Comparison of ENCODE assay signal across 8 cellular contexts in the genomic region with DNA sequence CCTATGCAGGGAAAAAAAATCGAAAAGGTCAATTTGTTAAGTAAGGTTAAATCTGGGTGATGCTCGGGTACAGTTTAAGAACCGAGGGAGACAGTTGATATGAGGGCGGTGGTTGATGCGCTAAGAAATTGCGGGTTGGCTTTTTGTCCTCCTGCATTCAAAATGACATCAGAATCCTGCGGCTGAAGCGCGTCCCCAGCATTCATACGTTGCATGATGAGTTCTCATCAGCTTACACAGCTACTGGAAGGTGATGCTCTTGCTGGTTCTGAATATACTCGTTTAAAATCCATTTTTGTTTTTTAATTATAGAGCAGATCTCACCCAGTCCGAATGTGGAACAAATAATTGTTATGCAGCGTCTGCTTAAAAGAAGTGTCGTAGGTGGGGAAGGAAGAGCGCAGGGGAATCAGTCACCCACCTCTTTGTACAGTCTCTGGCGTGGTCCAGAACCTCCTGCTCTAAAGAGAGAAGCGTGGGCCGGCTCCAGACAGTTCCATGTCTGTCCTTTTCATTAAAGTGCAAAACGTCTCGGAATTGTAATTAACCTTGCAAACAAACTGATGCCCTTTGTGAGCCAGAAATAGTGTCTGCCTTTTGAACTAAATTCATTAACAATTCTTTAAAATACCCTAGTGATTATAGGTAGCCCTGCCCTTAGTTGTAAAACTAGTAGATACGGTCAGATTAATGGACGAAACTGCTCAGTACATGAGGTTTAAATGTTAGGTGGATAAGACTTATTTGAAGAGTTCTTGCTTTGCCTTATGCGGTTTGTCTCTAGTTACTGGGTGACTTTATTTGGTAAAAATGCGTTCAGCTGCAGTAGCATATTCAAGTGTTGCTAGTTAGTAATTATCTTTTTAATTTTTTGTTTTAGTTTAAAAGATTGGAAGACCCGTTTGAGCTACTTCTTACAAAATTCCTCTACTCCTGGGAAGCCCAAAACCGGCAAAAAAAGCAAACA. TPM values are rescaled to one million over a fixed set of nuclear protein-coding genes. Genes with fewer than 3 reads are reported as not detected.
DNase-seq lines count a peak whose midpoint lies in the region; ATAC-seq, FAIRE-seq and TF ChIP-seq lines count a peak whose summit lies in the region.

No MANE protein-coding gene starts in this region.

- peak overlapping the region; percentile 33; the same call in 1 of the 2 replicates for H3K27ac ChIP-seq in DND-41 (ENCODE audit: low read length)
- H3K27ac ChIP-seq in SK-N-MC, result no peak overlapping the region
- H3K27ac ChIP-seq in astrocyte (ENCODE audit: low read depth, low read length), result peak overlapping the region; percentile 70
- peak overlapping the region; percentile 73 to 88 (median 82) for H3K27ac ChIP-seq in gastrocnemius medialis

- H3K27me3 ChIP-seq in DND-41 (ENCODE audit: insufficient read depth, low read length, poor library complexity) (peaks cover 7% of the 10 kb centered on the region), astrocyte (ENCODE audit: insufficient read depth, low read length) (no peaks in the 10 kb centered on the region), gastrocnemius medialis (no peaks in the 10 kb centered on the region)

- H3K36me3 Mint-ChIP-seq in IgD-negative memory B cell (peaks cover 4% of the 10 kb centered on the region), astrocyte (ENCODE audit: low read depth, unreplicated experiment) (peaks cover 3% of the 10 kb centered on the region)

- in situ Hi-C loops in gastrocnemius medialis (cut with MboI; ENCODE audit: low sequenced_read_pairs in 4 of 4), result loop anchor here in 3 of 4 donors (10.0 to 25.0 kb wide), 3 partner anchors 203 to 303 kb away; partner anchors contain the start of genes CDC73 (in 2 of the 3) and GLRX2 (in 2 of the 3)

- H3K4me3 Mint-ChIP-seq in IgD-negative memory B cell (peak overlapping the region; percentile 95 to 99 (median 96)), astrocyte (ENCODE audit: unreplicated experiment) (peak overlapping the region; percentile 96)

- H3K4me1 Mint-ChIP-seq in IgD-negative memory B cell, result peaks cover 30 to 32% (median 32%) of the 10 kb centered on the region in 3 donors
- H3K4me1 Mint-ChIP-seq in astrocyte (ENCODE audit: low read depth, unreplicated experiment), result peaks cover 17% of the 10 kb centered on the region

- no peak for FAIRE-seq in astrocyte (lab: Jason Lieb, UNC)

- H2AFZ ChIP-seq in DND-41 (ENCODE audit: low read depth, low read length), result peak overlapping the region; percentile 89
- peak overlapping the region; percentile 80 for H2AFZ ChIP-seq in astrocyte (ENCODE audit: low read depth, low read length)

- H4K20me1 ChIP-seq in DND-41 (ENCODE audit: insufficient read depth, low read length) (no peaks in the 10 kb centered on the region), astrocyte (ENCODE audit: insufficient read depth, low read length) (peaks cover 27% of the 10 kb centered on the region)

- peak overlapping the region; percentile 25 to 70; a peak in 3 of 4 replicates for H3K4me3 ChIP-seq in DND-41 (ENCODE audit: low read depth in 1 of 2, low read length in 2 of 2)
- H3K4me3 ChIP-seq in SK-N-MC, result peak overlapping the region; percentile 96
- peak overlapping the region; percentile 85 for H3K4me3 ChIP-seq in astrocyte (ENCODE audit: insufficient read depth, low read depth, low read length)
- H3K4me3 ChIP-seq in gastrocnemius medialis, result peak overlapping the region; percentile 73 to 87 (median 80)

- H3K27ac Mint-ChIP-seq in IgD-negative memory B cell (peak overlapping the region; percentile 87 to 98 (median 94)), astrocyte (ENCODE audit: unreplicated experiment) (peak overlapping the region; percentile 75)

- peaks cover 20% of the 10 kb centered on the region for H3K4me1 ChIP-seq in DND-41 (ENCODE audit: insufficient read depth, low read length)
- peaks cover 21% of the 10 kb centered on the region for H3K4me1 ChIP-seq in astrocyte (ENCODE audit: insufficient read depth, low read length)
- H3K4me1 ChIP-seq in gastrocnemius medialis, result peaks cover 12 to 19% of the 10 kb centered on the region in 2 donors

- H3K9me3 ChIP-seq in DND-41 (ENCODE audit: insufficient read depth, low read length, severe bottlenecking) (no peaks in the 10 kb centered on the region), SK-N-MC (ENCODE audit: low read depth, low read length) (no peaks in the 10 kb centered on the region), astrocyte (ENCODE audit: insufficient read depth, low read depth, low read length) (no peaks in the 10 kb centered on the region), gastrocnemius medialis (no peaks in the 10 kb centered on the region)

- no peak for TF ChIP-seq POLR2A in gastrocnemius medialis (IDR thresholded peaks at IDR 0.05)

- no peaks in the 10 kb centered on the region for H3K27me3 Mint-ChIP-seq in IgD-negative memory B cell
- no peaks in the 10 kb centered on the region for H3K27me3 Mint-ChIP-seq in astrocyte (ENCODE audit: low read depth, unreplicated experiment)

- H3K79me2 ChIP-seq in DND-41 (ENCODE audit: insufficient read depth, low read length) (no peaks in the 10 kb centered on the region), astrocyte (ENCODE audit: insufficient read depth, low read length) (peaks cover 17% of the 10 kb centered on the region)

- H3K9ac ChIP-seq in DND-41 (ENCODE audit: low read depth, low read length) (peak overlapping the region; percentile 51), SK-N-MC (ENCODE audit: insufficient read length) (peak overlapping the region; percentile 71), astrocyte (ENCODE audit: low read length) (peak overlapping the region; percentile 92)

- no peak for TF ChIP-seq CTCF in DND-41 (IDR thresholded peaks at IDR 0.05; ENCODE audit: borderline replicate concordance, extremely low read depth, low read length, poor library complexity, severe bottlenecking)
- TF ChIP-seq CTCF in astrocyte (IDR thresholded peaks at IDR 0.05; ENCODE audit: insufficient read depth, low read depth, low read length), result no peak
- TF ChIP-seq CTCF in gastrocnemius medialis (IDR thresholded peaks at IDR 0.05 in 4 of 5, conservative IDR thresholded peaks at IDR 0.05 in 1 of 5), result no peak

- H3K4me2 ChIP-seq in DND-41 (ENCODE audit: insufficient read depth, low read length) (peak overlapping the region; percentile 98), astrocyte (ENCODE audit: low read length) (peak overlapping the region; percentile 86)

- DNase-seq in DND-41 (no peak), SK-N-MC (ENCODE audit: low read depth, low spot score) (no peak), astrocyte (ENCODE audit: low read depth) (peak; percentile 49), hippocampal formation (lab: John Stamatoyannopoulos, UW) (peak; percentile 44 to 71), gastrocnemius medialis (peak in 1 of 2 donors; percentile 14), mesenteric fat pad (ENCODE audit: low spot score) (no peak)

- H3K36me3 ChIP-seq in DND-41 (ENCODE audit: insufficient read depth, low read length) (no peaks in the 10 kb centered on the region), SK-N-MC (ENCODE audit: insufficient read depth, low read length) (peaks cover 5% of the 10 kb centered on the region; the same call in 1 of the 2 replicates), astrocyte (ENCODE audit: insufficient read depth, low read length) (peaks cover 16% of the 10 kb centered on the region), gastrocnemius medialis (no peaks in the 10 kb centered on the region)

- ATAC-seq in DND-41 (ENCODE audit: insufficient read depth, low read depth) (peak; percentile 8; the same call in 2 of the 3 replicates), gastrocnemius medialis (peak in 1 of 2 donors; percentile 35), GM19397 (IDR thresholded peaks at IDR 0.05; ENCODE audit: unreplicated experiment) (no peak)

- intact Hi-C loops in gastrocnemius medialis (cut with DNase I; ENCODE audit: low total_unique reads), result loop anchor here (5.0 kb wide), 1 partner anchor 298 kb away; the partner anchor contains the start of gene GLRX2

- H3K9me3 Mint-ChIP-seq in IgD-negative memory B cell (no peaks in the 10 kb centered on the region), astrocyte (ENCODE audit: unreplicated experiment) (no peaks in the 10 kb centered on the region)

RNA-seq across cellular contexts. Expression of gene RGS2, which starts 0.7 kb away (rescaled TPM):
- 244 TPM for polyA plus RNA-seq in IgD-negative memory B cell
- total RNA-seq in astrocyte, result 10.5 and 13.8 TPM in 2 replicates
- total RNA-seq in gastrocnemius medialis, result 10 to 100 TPM in 1 of 4 donors, 1 to 10 TPM in 3; 1.2 to 14.6 (median 5.8) TPM
- 163 TPM for total RNA-seq in mesenteric fat pad

Comparison
In these comparisons a context has a peak if more than half of its experiments do, and no peak if none do; other contexts are left out.
1. DNase-seq: peak in astrocyte (single experiment) and hippocampal formation (2 of 2); none in DND-41 (single experiment), SK-N-MC (single experiment) and mesenteric fat pad (single experiment).
2. RNA of gene RGS2, which starts 0.7 kb away (total RNA-seq): 163 TPM in mesenteric fat pad (single experiment); 10.5 to 13.8 TPM in astrocyte and 1.2 to 14.6 TPM in gastrocnemius medialis; every median in the first group is over 10 times any median in the second.
3. Peak in every context shown above with its lines, with median percentiles within 50 percentile points of each other: H3K4me3 ChIP-seq and H3K9ac ChIP-seq.